1 cellular context compared by ENCODE assay signal in genomic region chr15:52709172-52709979, GRCh38.
TF ChIP-seq lines count a peak whose summit lies in the region.

No MANE protein-coding gene starts in this region.

TF ChIP-seq in HepG2, 621 proteins besides CTCF, POLR2A, EP300 and RAD21 (continued from another document and continues in another):
- TF ChIP-seq ZNF574 (CRISPR knock-in tag; IDR thresholded peaks at IDR 0.05): 0 out of 2 replicates have a peak, but pooled peaks have one; percentile 25
- 0 out of 2 replicates have a peak, but pooled peaks have one; percentile 12 for TF ChIP-seq ZNF605 (CRISPR knock-in tag; IDR thresholded peaks at IDR 0.05)
- TF ChIP-seq TAF1 (CRISPR knock-in tag; IDR thresholded peaks at IDR 0.05): 0 out of 2 replicates have a peak, but pooled peaks have one; percentile 24
- no peak for TF ChIP-seq ELK4 (CRISPR knock-in tag; IDR thresholded peaks at IDR 0.05; ENCODE audit: borderline replicate concordance)
- no peak for TF ChIP-seq KLF9 (CRISPR knock-in tag; IDR thresholded peaks at IDR 0.05; ENCODE audit: low read depth)
- TF ChIP-seq TBX2 (CRISPR knock-in tag; IDR thresholded peaks at IDR 0.05; ENCODE audit: borderline replicate concordance): no peak
- peak; percentile 38; the same call in 1 of the 2 replicates for TF ChIP-seq SALL2 (CRISPR knock-in tag; IDR thresholded peaks at IDR 0.05)
- TF ChIP-seq NR2F6 (IDR thresholded peaks at IDR 0.05): no peak
- TF ChIP-seq NR2F6 (CRISPR knock-in tag; IDR thresholded peaks at IDR 0.05): no peak
- peak; percentile 67 for TF ChIP-seq SALL1 (CRISPR knock-in tag; IDR thresholded peaks at IDR 0.05)
- TF ChIP-seq SSRP1 (CRISPR knock-in tag; IDR thresholded peaks at IDR 0.05): no peak
- no peak for TF ChIP-seq REL (CRISPR knock-in tag; conservative IDR thresholded peaks at IDR 0.05)
- no peak for TF ChIP-seq SMARCC2 (IDR thresholded peaks at IDR 0.05)
- no peak for TF ChIP-seq ZBTB1 (CRISPR knock-in tag; IDR thresholded peaks at IDR 0.05; ENCODE audit: borderline replicate concordance)
- no peak for TF ChIP-seq ZZZ3 (CRISPR knock-in tag; IDR thresholded peaks at IDR 0.05; ENCODE audit: borderline replicate concordance)
- TF ChIP-seq STAT5B (CRISPR knock-in tag; IDR thresholded peaks at IDR 0.05): no peak
- TF ChIP-seq ZSCAN30 (CRISPR knock-in tag; IDR thresholded peaks at IDR 0.05): no peak
- peak; percentile 87; the same call in 1 of the 2 replicates for TF ChIP-seq ZNF292 (CRISPR knock-in tag; IDR thresholded peaks at IDR 0.05; ENCODE audit: borderline replicate concordance, low read depth)
- 0 out of 2 replicates have a peak, but pooled peaks have one; percentile 48 for TF ChIP-seq ZC3H13 (CRISPR knock-in tag; IDR thresholded peaks at IDR 0.05)
- TF ChIP-seq ZNF335 (CRISPR knock-in tag; IDR thresholded peaks at IDR 0.05): no peak
- no peak for TF ChIP-seq ZNF75D (CRISPR knock-in tag; IDR thresholded peaks at IDR 0.05; ENCODE audit: borderline replicate concordance)
- no peak for TF ChIP-seq ATF5 (CRISPR knock-in tag; IDR thresholded peaks at IDR 0.05; ENCODE audit: low read depth)
- no peak for TF ChIP-seq ZNF430 (CRISPR knock-in tag; IDR thresholded peaks at IDR 0.05)
- TF ChIP-seq TCF12 (IDR thresholded peaks at IDR 0.05): no peak
- TF ChIP-seq TCF12 (CRISPR knock-in tag; IDR thresholded peaks at IDR 0.05): no peak
- TF ChIP-seq ZNF17 (CRISPR knock-in tag; IDR thresholded peaks at IDR 0.05): no peak
- TF ChIP-seq ELF4 (CRISPR knock-in tag; IDR thresholded peaks at IDR 0.05; ENCODE audit: borderline replicate concordance): no peak
- TF ChIP-seq ZNF674 (CRISPR knock-in tag; IDR thresholded peaks at IDR 0.05; ENCODE audit: low read depth): no peak
- no peak for TF ChIP-seq ZNF841 (CRISPR knock-in tag; IDR thresholded peaks at IDR 0.05; ENCODE audit: borderline replicate concordance)
- no peak for TF ChIP-seq XBP1 (CRISPR knock-in tag; IDR thresholded peaks at IDR 0.05)
- no peak for TF ChIP-seq TBL1XR1 (IDR thresholded peaks at IDR 0.05; ENCODE audit: borderline replicate concordance, low read length, partially characterized antibody)
- TF ChIP-seq ZNF589 (CRISPR knock-in tag; conservative IDR thresholded peaks at IDR 0.05): no peak
- no peak for TF ChIP-seq ZNF557 (CRISPR knock-in tag; IDR thresholded peaks at IDR 0.05)
- no peak for TF ChIP-seq SNRNP70 (IDR thresholded peaks at IDR 0.05; ENCODE audit: low read depth, low read length)
- peak; percentile 70; the same call in 1 of the 2 replicates for TF ChIP-seq DRAP1 (CRISPR knock-in tag; IDR thresholded peaks at IDR 0.05)
- no peak for TF ChIP-seq ZNF225 (CRISPR knock-in tag; IDR thresholded peaks at IDR 0.05)
- TF ChIP-seq SRY (CRISPR knock-in tag; IDR thresholded peaks at IDR 0.05): no peak
- TF ChIP-seq AFF4 (CRISPR knock-in tag; IDR thresholded peaks at IDR 0.05): no peak
- TF ChIP-seq PRMT3 (CRISPR knock-in tag; IDR thresholded peaks at IDR 0.05; ENCODE audit: borderline replicate concordance, low read depth): no peak
- TF ChIP-seq ZNF703 (CRISPR knock-in tag; IDR thresholded peaks at IDR 0.05; ENCODE audit: borderline replicate concordance): no peak
- peak; percentile 30; the same call in 1 of the 2 replicates for TF ChIP-seq DR1 (CRISPR knock-in tag; IDR thresholded peaks at IDR 0.05)
- TF ChIP-seq ZNF713 (CRISPR knock-in tag; IDR thresholded peaks at IDR 0.05): no peak
- TF ChIP-seq ZNF317 (CRISPR knock-in tag; IDR thresholded peaks at IDR 0.05): no peak
- peak; percentile 20; the same call in 1 of the 2 replicates for TF ChIP-seq ZNF609 (CRISPR knock-in tag; IDR thresholded peaks at IDR 0.05; ENCODE audit: borderline replicate concordance)
- TF ChIP-seq PCBP2 (optimal IDR thresholded peaks at IDR 0.05; ENCODE audit: low read depth, low read length, poor library complexity, severe bottlenecking): no peak
- no peak; the same call in none of the 2 replicates for TF ChIP-seq SAP130 (CRISPR knock-in tag; IDR thresholded peaks at IDR 0.05; ENCODE audit: low read depth)
- TF ChIP-seq ZBTB46 (CRISPR knock-in tag; IDR thresholded peaks at IDR 0.05; ENCODE audit: borderline replicate concordance): no peak
- 0 out of 2 replicates have a peak, but pooled peaks have one; percentile 25 for TF ChIP-seq FOXK2 (IDR thresholded peaks at IDR 0.05)
- no peak for TF ChIP-seq ZNF512B (CRISPR knock-in tag; IDR thresholded peaks at IDR 0.05; ENCODE audit: borderline replicate concordance)
